8 cellular contexts compared by ENCODE assay signal in the genomic region with DNA sequence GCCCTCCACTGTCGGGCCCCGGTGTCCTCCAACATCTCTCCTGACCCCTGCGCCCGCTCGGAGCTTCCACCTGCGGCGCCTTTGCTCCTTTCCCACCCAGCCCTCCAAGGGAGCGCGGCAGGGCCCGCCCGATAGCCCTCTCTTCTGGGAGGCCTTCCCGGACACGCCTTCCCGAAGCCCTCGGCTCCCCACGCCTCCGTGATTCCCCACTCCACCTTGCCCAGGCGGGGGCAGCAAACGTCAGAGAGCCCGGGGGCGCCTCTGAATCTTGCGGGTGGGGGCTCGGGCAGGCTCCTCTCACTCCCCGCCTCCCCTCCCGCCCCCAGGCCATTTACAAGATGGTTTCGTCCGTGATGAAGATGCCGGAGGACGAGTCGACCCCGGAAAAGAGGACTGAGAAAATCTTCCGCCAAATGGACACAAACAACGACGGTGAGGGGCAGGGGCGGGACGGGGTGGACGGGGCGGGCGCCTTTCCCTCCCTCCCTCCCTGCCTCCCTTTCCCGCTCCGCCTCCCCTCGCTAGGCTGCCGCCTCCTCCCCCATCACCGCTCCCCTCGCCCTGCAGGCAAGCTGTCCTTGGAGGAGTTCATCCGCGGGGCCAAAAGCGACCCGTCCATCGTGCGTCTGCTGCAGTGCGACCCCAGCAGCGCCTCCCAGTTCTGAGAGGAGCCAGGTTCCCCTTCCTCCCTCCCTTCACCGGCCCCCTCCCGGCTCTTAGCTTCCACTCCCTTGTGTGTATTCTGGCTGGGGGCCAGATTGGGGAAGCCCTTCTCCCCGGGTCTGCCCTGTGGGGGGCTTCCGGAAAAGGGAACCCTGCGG. TPM values are rescaled to one million over a fixed set of nuclear protein-coding genes. Genes with fewer than 3 reads are reported as not detected.
DNase-seq lines count a peak whose midpoint lies in the region; ATAC-seq and TF ChIP-seq lines count a peak whose summit lies in the region.

No MANE protein-coding gene starts in this region.

- intact Hi-C loops in left cardiac atrium (cut with DNase I) (no loop called here), posterior cingulate gyrus (cut with DNase I) (no loop called here)

- H3K27ac ChIP-seq in HUES6 (ENCODE audit: low read depth, low read length) = no peak overlapping the region

- H3K4me3 Mint-ChIP-seq in activated naive CD4-positive, alpha-beta T cell treated with anti-CD3 and anti-CD28 coated beads, Interleukin-2, amount 10 ng/mL, durations not matched to agents 7 days and 5 days = peak overlapping the region; percentile 35

- no peak overlapping the region for H3K27ac Mint-ChIP-seq in activated naive CD4-positive, alpha-beta T cell treated with anti-CD3 and anti-CD28 coated beads, Interleukin-2, amount 10 ng/mL, durations not matched to agents 7 days and 5 days

- CTCF ChIA-PET in activated naive CD4-positive, alpha-beta T cell treated with anti-CD3 and anti-CD28 coated beads, Interleukin-2, amount 10 ng/mL, durations not matched to agents 7 days and 5 days (lab: Charles Lee) = interaction anchor here (0.6 to 6.3 kb wide), 7 partner anchors 11 to 493 kb away, joined by 3 to 27 read pairs (median 4); no protein-coding TSS in a partner anchor

- peak overlapping the region; percentile 32 for H3K9ac ChIP-seq in HUES6 (ENCODE audit: low read length)

- TF ChIP-seq CTCF in AG09319 (IDR thresholded peaks at IDR 0.05; ENCODE audit: low read depth, low read length) = peak; percentile 20

- peak; percentile 73 to 75 for ATAC-seq in left cardiac atrium
- no peak for ATAC-seq in GM19023 (IDR thresholded peaks at IDR 0.05; ENCODE audit: unreplicated experiment)
- no peak for ATAC-seq in HG03139 (IDR thresholded peaks at IDR 0.05; ENCODE audit: unreplicated experiment)

- H3K27me3 Mint-ChIP-seq in activated naive CD4-positive, alpha-beta T cell treated with anti-CD3 and anti-CD28 coated beads, Interleukin-2, amount 10 ng/mL, durations not matched to agents 7 days and 5 days = peaks cover 95% of the 10 kb centered on the region

- peaks cover 11% of the 10 kb centered on the region for H3K4me1 ChIP-seq in HUES6 (ENCODE audit: control insufficient read depth, insufficient read depth, low read length)

- H3K27me3 ChIP-seq in HUES6 (ENCODE audit: control insufficient read depth, insufficient read depth, low read length) = peaks cover 58% of the 10 kb centered on the region

- no peaks in the 10 kb centered on the region for H3K36me3 Mint-ChIP-seq in activated naive CD4-positive, alpha-beta T cell treated with anti-CD3 and anti-CD28 coated beads, Interleukin-2, amount 10 ng/mL, durations not matched to agents 7 days and 5 days

- H3K36me3 ChIP-seq in HUES6 (ENCODE audit: control insufficient read depth, insufficient read depth, low read length) = no peaks in the 10 kb centered on the region

- DNase-seq in AG09319 (ENCODE audit: extremely low read depth, low read depth) (no peak), left cardiac atrium (peak; percentile 46), posterior cingulate gyrus (peak in 7 of 10 donors; percentile 49 to 91 (median 62))
- DNase-seq in activated naive CD4-positive, alpha-beta T cell treated with anti-CD3 and anti-CD28 coated beads, Interleukin-2, amount 10 ng/mL, durations not matched to agents 7 days and 5 days = peak; percentile 39
- DNase-seq in effector CD8-positive, alpha-beta T cell (lab: John Stamatoyannopoulos, UW) = no peak

- H3K4me1 Mint-ChIP-seq in activated naive CD4-positive, alpha-beta T cell treated with anti-CD3 and anti-CD28 coated beads, Interleukin-2, amount 10 ng/mL, durations not matched to agents 7 days and 5 days = peaks cover 10% of the 10 kb centered on the region

- H3K9me3 ChIP-seq in HUES6 (ENCODE audit: control insufficient read depth, insufficient read depth, low read depth, low read length) = peaks cover 2% of the 10 kb centered on the region; the same call in 1 of the 2 replicates

- no peaks in the 10 kb centered on the region for H3K9me3 Mint-ChIP-seq in activated naive CD4-positive, alpha-beta T cell treated with anti-CD3 and anti-CD28 coated beads, Interleukin-2, amount 10 ng/mL, durations not matched to agents 7 days and 5 days

- peak overlapping the region; percentile 76 for H3K4me3 ChIP-seq in HUES6 (ENCODE audit: low read depth, low read length)

RNA-seq across cellular contexts. Expression of a gene that starts 7.1 kb away (rescaled TPM):
- not detected for total RNA-seq in left cardiac atrium

RNA-seq across cellular contexts. Expression of a gene that starts 7.8 kb away (rescaled TPM):
- total RNA-seq in left cardiac atrium = 10 to 100 TPM; 11.4 to 11.5 TPM

RNA-seq across cellular contexts. Expression of a gene that starts 22.7 kb away (rescaled TPM):
- 10 to 100 TPM; 74.3 to 92.5 TPM for total RNA-seq in left cardiac atrium

Comparison
In these comparisons a context has a peak if more than half of its experiments do, and no peak if none do; other contexts are left out.
1. DNase-seq: peak in activated naive CD4-positive, alpha-beta T cell treated with anti-CD3 and anti-CD28 coated beads, Interleukin-2, amount 10 ng/mL, durations not matched to agents 7 days and 5 days (single experiment), left cardiac atrium (single experiment) and posterior cingulate gyrus (7 of 10); none in AG09319 (single experiment) and effector CD8-positive, alpha-beta T cell (single experiment).
2. ATAC-seq: peak in left cardiac atrium (2 of 2); none in GM19023 (single experiment) and HG03139 (single experiment).